In genomic region chr6:77879527-77879926, GRCh38 we compare ENCODE assay signal across 16 cellular contexts.
DNase-seq lines count a peak whose midpoint lies in the region; ATAC-seq and TF ChIP-seq lines count a peak whose summit lies in the region.
"Had no signal": no experiment of that assay in that cellular context is flagged by ENCODE, and none has a peak within 500 bp of the region (broad histone marks: within the 10 kb centered on the region; RNA-seq: fewer than 3 reads in every experiment).

No MANE protein-coding gene starts in this region.

- no peaks in the 10 kb centered on the region for H3K4me1 ChIP-seq in endodermal cell (ENCODE audit: control insufficient read depth, insufficient read depth, low read length)
- H3K4me1 ChIP-seq: A549, Caco-2, HAP-1 had no signal

- no peak overlapping the region for H3K4me3 ChIP-seq in endodermal cell (ENCODE audit: low read length)
- H3K4me3 ChIP-seq: A549, GM23248, HAP-1 had no signal

- intact Hi-C loops in left cardiac atrium (cut with DNase I): no loop called here

- H3K4me3 Mint-ChIP-seq in endodermal cell: no peak overlapping the region
- H3K4me3 Mint-ChIP-seq: CD4-positive, alpha-beta T cell had no signal

- H3K9me3 ChIP-seq in endodermal cell (ENCODE audit: control insufficient read depth, low read length): peaks cover 8% of the 10 kb centered on the region
- H3K9me3 ChIP-seq: A549, Caco-2, HAP-1 had no signal

- no peaks in the 10 kb centered on the region for H3K36me3 ChIP-seq in endodermal cell (ENCODE audit: control insufficient read depth, insufficient read depth, low read length)
- H3K36me3 ChIP-seq: HAP-1 had no signal

- 93 to 100% methylated on average over 1 to 2 of the region's 2 CpGs for WGBS in endodermal cell (ENCODE audit: insufficient coverage in 1 of 2, insufficient read length in 1 of 2), 2 experiments

- DNase-seq in NCI-H82 (lab: John Stamatoyannopoulos, UW): peak; percentile 11
- DNase-seq in NCI-H82 treated with DMSO at 0.1 percent for 48 hours (lab: John Stamatoyannopoulos, UW; ENCODE audit: unreplicated experiment): no peak
- DNase-seq in HuH-7 (ENCODE audit: low spot score): peak; percentile 7
- DNase-seq in endodermal cell: no peak
- DNase-seq in left cardiac atrium: no peak
- DNase-seq in epidermal melanocyte (ENCODE audit: insufficient read length, low spot score): no peak
- DNase-seq: AML-193; Caco-2; CD4-positive, alpha-beta T cell; GM23248 had no signal

- no peak overlapping the region for H3K27ac ChIP-seq in endodermal cell (ENCODE audit: low read depth, low read length)
- H3K27ac ChIP-seq: 22Rv1, A549, C4-2B, GM23248, HL-60 had no signal

- H3K27me3 Mint-ChIP-seq in endodermal cell (ENCODE audit: insufficient read depth): no peaks in the 10 kb centered on the region
- H3K27me3 Mint-ChIP-seq: CD4-positive, alpha-beta T cell had no signal

- H3K27me3 ChIP-seq in endodermal cell (ENCODE audit: control insufficient read depth, insufficient read depth, low read length, poor library complexity, severe bottlenecking): no peaks in the 10 kb centered on the region

- H3K4me1 Mint-ChIP-seq in endodermal cell: no peaks in the 10 kb centered on the region

- no peaks in the 10 kb centered on the region for H3K9me3 Mint-ChIP-seq in endodermal cell

- ATAC-seq in left cardiac atrium (no peak), GM21619 (IDR thresholded peaks at IDR 0.05; ENCODE audit: unreplicated experiment) (no peak)
- ATAC-seq: A549 had no signal

- no peaks in the 10 kb centered on the region for H3K36me3 Mint-ChIP-seq in endodermal cell (ENCODE audit: low read depth)

- no peak overlapping the region for H3K27ac Mint-ChIP-seq in endodermal cell
- H3K27ac Mint-ChIP-seq: CD4-positive, alpha-beta T cell had no signal

- no peak overlapping the region for H3K9ac ChIP-seq in endodermal cell (ENCODE audit: extremely low read depth, low read length, poor library complexity, severe bottlenecking)
- H3K9ac ChIP-seq: GM23248 had no signal

- TF ChIP-seq CTCF in endodermal cell (conservative IDR thresholded peaks at IDR 0.05): peak; percentile 22

Comparison
In these comparisons a context has a peak if more than half of its experiments do, and no peak if none do; other contexts are left out.
1. DNase-seq: peak in NCI-H82 (single experiment) and HuH-7 (single experiment); none in NCI-H82 treated with DMSO at 0.1 percent for 48 hours (single experiment), endodermal cell (single experiment), left cardiac atrium (single experiment) and epidermal melanocyte (single experiment).